ENCODE assay signal across 12 cellular contexts in genomic region chr11:45152740-45153595, GRCh38.
"Had no signal": no experiment of that assay in that cellular context is flagged by ENCODE, and none has a peak within 500 bp of the region (broad histone marks: within the 10 kb centered on the region; RNA-seq: fewer than 3 reads in every experiment).

No MANE protein-coding gene starts in this region.

- H3K36me3 Mint-ChIP-seq: activated naive CD4-positive, alpha-beta T cell treated with anti-CD3 and anti-CD28 coated beads, Interleukin-2, amount 10 ng/mL, durations not matched to agents 7 days and 5 days had no signal

- H3K27me3 Mint-ChIP-seq: central memory CD8-positive, alpha-beta T cell; stimulated activated naive CD8-positive, alpha-beta T cell treated with anti-CD3 and anti-CD28 coated beads, Interleukin-15, Interleukin-2, amounts not matched to agents 100 ng/mL and 50 ng/mL, for 24 hours had no signal

- H3K36me3 ChIP-seq: ascending aorta, left ventricle myocardium inferior, transverse colon had no signal

- H3K9me3 Mint-ChIP-seq: central memory CD8-positive, alpha-beta T cell; stimulated activated naive CD8-positive, alpha-beta T cell treated with anti-CD3 and anti-CD28 coated beads, Interleukin-15, Interleukin-2, amounts not matched to agents 100 ng/mL and 50 ng/mL, for 24 hours had no signal

- H3K4me3 Mint-ChIP-seq: activated naive CD4-positive, alpha-beta T cell treated with anti-CD3 and anti-CD28 coated beads, Interleukin-2, amount 10 ng/mL, durations not matched to agents 7 days and 5 days; central memory CD8-positive, alpha-beta T cell; stimulated activated naive CD8-positive, alpha-beta T cell treated with anti-CD3 and anti-CD28 coated beads, Interleukin-15, Interleukin-2, amounts not matched to agents 100 ng/mL and 50 ng/mL, for 24 hours had no signal

- H3K27me3 ChIP-seq: ascending aorta, transverse colon had no signal

- H3K9me3 ChIP-seq: ascending aorta, left ventricle myocardium inferior, transverse colon had no signal

- H3K4me3 ChIP-seq: ascending aorta, left ventricle myocardium inferior, transverse colon had no signal

- H3K27ac ChIP-seq: ascending aorta, left ventricle myocardium inferior, transverse colon had no signal

- DNase-seq: activated CD4-positive, alpha-beta T cell treated with anti-CD3 and anti-CD28 coated beads for 1 hour; activated effector memory CD4-positive, alpha-beta T cell treated with Interleukin-2 at 50 U/mL for 16 hours; activated naive CD4-positive, alpha-beta T cell treated with anti-CD3 and anti-CD28 coated beads, Interleukin-2, amount 10 ng/mL, durations not matched to agents 7 days and 5 days; cortex of kidney; effector CD4-positive, alpha-beta T cell; left ventricle myocardium inferior; posterior cingulate gyrus; stimulated activated CD4-positive, alpha-beta T cell treated with anti-CD3 and anti-CD28 coated beads, Interleukin-12 subunit alpha, Interleukin-12 subunit beta, amount 100 ng/mL, for 4 hours; transverse colon had no signal

- H3K27ac Mint-ChIP-seq: activated naive CD4-positive, alpha-beta T cell treated with anti-CD3 and anti-CD28 coated beads, Interleukin-2, amount 10 ng/mL, durations not matched to agents 7 days and 5 days; stimulated activated naive CD8-positive, alpha-beta T cell treated with anti-CD3 and anti-CD28 coated beads, Interleukin-15, Interleukin-2, amounts not matched to agents 100 ng/mL and 50 ng/mL, for 24 hours had no signal
